In genomic region chr2:16011621-16011960, GRCh38 we compare ENCODE assay signal across 35 cellular contexts.
A peak's percentile ranks its signal among the peaks of the same experiment; 100 is the strongest.
DNase-seq lines count a peak whose midpoint lies in the region; ATAC-seq, FAIRE-seq and TF ChIP-seq lines count a peak whose summit lies in the region.
"Had no signal": no experiment of that assay in that cellular context is flagged by ENCODE, and none has a peak within 500 bp of the region (broad histone marks: within the 10 kb centered on the region; RNA-seq: fewer than 3 reads in every experiment).

No MANE protein-coding gene starts in this region.

- H3K79me2 ChIP-seq in GM23338 (replicated peaks; ENCODE audit: insufficient read depth), result no peaks in the 10 kb centered on the region
- H3K79me2 ChIP-seq in H1 (ENCODE audit: control insufficient read depth in 1 of 2, insufficient read depth in 2 of 2, low read length in 2 of 2), result no peaks in the 10 kb centered on the region

- peak overlapping the region; percentile 71 for H2AK5ac ChIP-seq in H1 (ENCODE audit: low read depth, low read length)

- FAIRE-seq in H1 (lab: Jason Lieb, UNC), result no peak
- no peak for FAIRE-seq in GM19239 (lab: Jason Lieb, UNC)
- FAIRE-seq: A204.1, A549, D721Med had no signal

- no peak overlapping the region for H3K4ac ChIP-seq in H1 (replicated peaks; ENCODE audit: insufficient read length, low read depth, low read length)

- H3K23ac ChIP-seq in H1 (ENCODE audit: insufficient read length), result no peak overlapping the region

- H3K9me2 ChIP-seq in GM23338 (ENCODE audit: insufficient read depth), result 0 out of 2 replicates have a peak, but pooled peaks cover 22% of the 10 kb centered on the region

- no peaks in the 10 kb centered on the region for H3K4me1 ChIP-seq in BE2C
- peaks cover 42% of the 10 kb centered on the region for H3K4me1 ChIP-seq in GM23338 (ENCODE audit: insufficient read depth)
- peaks cover 14 to 23% (median 16%) of the 10 kb centered on the region in 4 experiments for H3K4me1 ChIP-seq in H1 (replicated peaks in 1 of 4; ENCODE audit: control insufficient read depth in 3 of 4, insufficient read depth in 4 of 4, low read length in 3 of 4)
- H3K4me1 ChIP-seq: A549, BLaER1 had no signal

- peaks cover 37% of the 10 kb centered on the region for H3K4me1 Mint-ChIP-seq in GM23338
- no peaks in the 10 kb centered on the region for H3K4me1 Mint-ChIP-seq in stimulated activated memory B cell treated with anti-CD40 and anti-IgM and Interleukin-4, amounts not matched to agents 10 μg/mL and 1 μg/mL and 100 μg/mL, for 72 hours
- H3K4me1 Mint-ChIP-seq: B cell had no signal

- H4K5ac ChIP-seq in H1 (ENCODE audit: insufficient read length, low read depth, low read length), result no peak overlapping the region

- CTCF ChIA-PET in H1 (lab: Charles Lee; ENCODE audit: partially characterized antibody), result interaction anchor here (0.8 to 15.6 kb wide), 7 partner anchors 22 to 206 kb away, joined by 3 to 120 read pairs (median 5); no protein-coding TSS in a partner anchor

- H3K9ac ChIP-seq in H1 (replicated peaks in 1 of 4; ENCODE audit: extremely low read depth in 1 of 4, low read depth in 3 of 4, low read length in 3 of 4), result no peak overlapping the region
- H3K9ac ChIP-seq: BLaER1; BLaER1 treated with 17β-estradiol and CSF1 and Interleukin-3, amounts not matched to agents 10 nM and 100 nM had no signal

- H3K4me3 ChIP-seq in BE2C (ENCODE audit: low read depth, low read length) (no peak overlapping the region), GM23338 (no peak overlapping the region), H1 (ENCODE audit: extremely low read depth in 1 of 4, insufficient read depth in 2 of 4, low read depth in 3 of 4, low read length in 4 of 4) (no peak overlapping the region)
- H3K4me3 ChIP-seq: A549; BLaER1; BLaER1 treated with 17β-estradiol and CSF1 and Interleukin-3, amounts not matched to agents 10 nM and 100 nM had no signal

- TF ChIP-seq CTCF in BE2C (IDR thresholded peaks at IDR 0.05; ENCODE audit: low read depth, low read length) (no peak), GM23338 (conservative IDR thresholded peaks at IDR 0.05; ENCODE audit: low read depth in 2 of 2) (no peak), H1 (IDR thresholded peaks at IDR 0.05; ENCODE audit: control extremely low read depth in 1 of 3, insufficient read depth in 1 of 3, low read depth in 1 of 3, low read length in 3 of 3) (no peak)

- POLR2A ChIA-PET in H1 (lab: Charles Lee; ENCODE audit: partially characterized antibody), result interaction anchor here (0.9 to 1.8 kb wide), 4 partner anchors 12 to 54 kb away, joined by 3 to 8 read pairs (median 4); no protein-coding TSS in a partner anchor

- no peak overlapping the region for H3K27ac ChIP-seq in GM23338 (ENCODE audit: low read depth)
- no peak overlapping the region for H3K27ac ChIP-seq in H1 (ENCODE audit: low read depth, low read length)
- H3K27ac ChIP-seq: 22Rv1; A549; BLaER1; BLaER1 treated with 17β-estradiol and CSF1 and Interleukin-3, amounts not matched to agents 10 nM and 100 nM had no signal

- H3K27me3 ChIP-seq in BE2C (peaks cover 26% of the 10 kb centered on the region), GM23338 (ENCODE audit: insufficient read depth) (no peaks in the 10 kb centered on the region), H1 (replicated peaks in 1 of 4; ENCODE audit: control insufficient read depth in 3 of 4, extremely low read depth in 1 of 4, insufficient read depth in 3 of 4, low read length in 3 of 4) (peaks cover 0 to 4% (median 2%) of the 10 kb centered on the region in 4 experiments; a peak in 1 of 7 replicates)
- H3K27me3 ChIP-seq: BLaER1; BLaER1 treated with 17β-estradiol and CSF1 and Interleukin-3, amounts not matched to agents 10 nM and 100 nM had no signal

- H4K8ac ChIP-seq in H1 (ENCODE audit: extremely low read depth, insufficient read depth, low read length), result no peak overlapping the region

- H3K9me3 Mint-ChIP-seq in GM23338, result no peaks in the 10 kb centered on the region
- no peaks in the 10 kb centered on the region for H3K9me3 Mint-ChIP-seq in stimulated activated memory B cell treated with anti-CD40 and anti-IgM and Interleukin-4, amounts not matched to agents 10 μg/mL and 1 μg/mL and 100 μg/mL, for 72 hours
- H3K9me3 Mint-ChIP-seq: CD4-positive, alpha-beta T cell; CD8-positive, alpha-beta T cell had no signal

- no peaks in the 10 kb centered on the region for H3K36me3 Mint-ChIP-seq in GM23338 (ENCODE audit: low read depth)
- H3K36me3 Mint-ChIP-seq in stimulated activated memory B cell treated with anti-CD40 and anti-IgM and Interleukin-4, amounts not matched to agents 10 μg/mL and 1 μg/mL and 100 μg/mL, for 72 hours, result no peaks in the 10 kb centered on the region
- H3K36me3 Mint-ChIP-seq: CD14-positive monocyte; CD4-positive, alpha-beta memory T cell; CD8-positive, alpha-beta memory T cell; CD8-positive, alpha-beta T cell had no signal

- no peak for ATAC-seq in GM23338
- no peak for ATAC-seq in stimulated activated memory B cell treated with anti-CD40 and anti-IgM and Interleukin-4, amounts not matched to agents 10 μg/mL and 1 μg/mL and 100 μg/mL, for 72 hours
- ATAC-seq: A549; CD8-positive, alpha-beta T cell had no signal

- intact Hi-C loops in posterior vena cava (cut with DNase I), result no loop called here

- no peak for TF ChIP-seq RAD21 in H1 (IDR thresholded peaks at IDR 0.05 in 1 of 2, conservative IDR thresholded peaks at IDR 0.05 in 1 of 2; ENCODE audit: low read depth in 2 of 2, low read length in 2 of 2)

- H3K79me1 ChIP-seq in H1 (ENCODE audit: low read depth, low read length), result no peaks in the 10 kb centered on the region; the same call in 1 of the 2 replicates

- TF ChIP-seq POLR2A in H1 (IDR thresholded peaks at IDR 0.05; ENCODE audit: control extremely low read depth in 1 of 2, low read depth in 2 of 2, low read length in 2 of 2), result no peak

- no peak overlapping the region for H3K27ac Mint-ChIP-seq in GM23338
- H3K27ac Mint-ChIP-seq in stimulated activated memory B cell treated with anti-CD40 and anti-IgM and Interleukin-4, amounts not matched to agents 10 μg/mL and 1 μg/mL and 100 μg/mL, for 72 hours, result no peak overlapping the region
- H3K27ac Mint-ChIP-seq: B cell; CD14-positive monocyte; CD4-positive, alpha-beta memory T cell; CD4-positive, alpha-beta T cell; CD8-positive, alpha-beta memory T cell; CD8-positive, alpha-beta T cell had no signal

- H2BK20ac ChIP-seq in H1 (ENCODE audit: low read length), result no peak overlapping the region

- 90% methylated on average over 2 of the region's 2 CpGs; no CpG with 5 or more reads in 1 of the 2 experiments for WGBS in H1 (ENCODE audit: extremely low coverage in 1 of 2, insufficient coverage in 1 of 2, insufficient read length in 1 of 2, insufficient replicate concordance in 2 of 2, low coverage in 1 of 2, low lambda C conversion rate in 2 of 2, missing lambda C conversion rate in 1 of 2), 2 experiments

- no peak for TF ChIP-seq EP300 in H1 (IDR thresholded peaks at IDR 0.05; ENCODE audit: borderline replicate concordance in 1 of 2, low read depth in 2 of 2, low read length in 2 of 2)

- H2BK15ac ChIP-seq in H1 (ENCODE audit: low read length), result no peak overlapping the region

- H3K9me3 ChIP-seq in BE2C (peaks cover 14% of the 10 kb centered on the region), H1 (ENCODE audit: insufficient read depth in 2 of 2, low read depth in 1 of 2, low read length in 1 of 2) (no peaks in the 10 kb centered on the region)
- H3K9me3 ChIP-seq: A549; BLaER1; BLaER1 treated with 17β-estradiol and CSF1 and Interleukin-3, amounts not matched to agents 10 nM and 100 nM; Caco-2 had no signal

- no peak overlapping the region for H3K4me3 Mint-ChIP-seq in GM23338
- no peak overlapping the region for H3K4me3 Mint-ChIP-seq in stimulated activated memory B cell treated with anti-CD40 and anti-IgM and Interleukin-4, amounts not matched to agents 10 μg/mL and 1 μg/mL and 100 μg/mL, for 72 hours
- H3K4me3 Mint-ChIP-seq: B cell; CD4-positive, alpha-beta memory T cell; CD4-positive, alpha-beta T cell; CD4-positive, CD25-positive, alpha-beta regulatory T cell; CD8-positive, alpha-beta memory T cell; CD8-positive, alpha-beta T cell had no signal

- H4K91ac ChIP-seq in H1 (replicated peaks; ENCODE audit: insufficient read length, low read length), result no peak overlapping the region

- no peak overlapping the region for H2BK5ac ChIP-seq in H1 (ENCODE audit: low read depth, low read length)

- 0 out of 2 replicates have a peak, but pooled peaks cover 3% of the 10 kb centered on the region for H3K23me2 ChIP-seq in H1 (ENCODE audit: low read depth, low read length)

- H3K27me3 Mint-ChIP-seq in GM23338 (ENCODE audit: insufficient read depth, low read depth, poor library complexity), result peaks cover 15% of the 10 kb centered on the region
- peaks cover 28% of the 10 kb centered on the region for H3K27me3 Mint-ChIP-seq in stimulated activated memory B cell treated with anti-CD40 and anti-IgM and Interleukin-4, amounts not matched to agents 10 μg/mL and 1 μg/mL and 100 μg/mL, for 72 hours

- H4K20me1 ChIP-seq in GM23338 (replicated peaks; ENCODE audit: insufficient read depth) (no peaks in the 10 kb centered on the region), H1 (replicated peaks in 1 of 2; ENCODE audit: control insufficient read depth in 1 of 2, insufficient read depth in 2 of 2, low read length in 2 of 2) (no peaks in the 10 kb centered on the region)
- H4K20me1 ChIP-seq: BLaER1; BLaER1 treated with 17β-estradiol and CSF1 and Interleukin-3, amounts not matched to agents 10 nM and 100 nM had no signal

- H3K36me3 ChIP-seq in BE2C (no peaks in the 10 kb centered on the region), GM23338 (ENCODE audit: insufficient read depth) (no peaks in the 10 kb centered on the region), H1 (ENCODE audit: control insufficient read depth in 2 of 4, insufficient read depth in 4 of 4, low read length in 3 of 4) (no peaks in the 10 kb centered on the region)
- H3K36me3 ChIP-seq: BLaER1; BLaER1 treated with 17β-estradiol and CSF1 and Interleukin-3, amounts not matched to agents 10 nM and 100 nM had no signal

- H2AFZ ChIP-seq in GM23338 (no peak overlapping the region), H1 (ENCODE audit: low read length) (no peak overlapping the region)

- H3K18ac ChIP-seq in H1 (ENCODE audit: extremely low read depth, low read length), result no peak overlapping the region

- H3K4me2 ChIP-seq in GM23338 (peak overlapping the region; percentile 38; the same call in 1 of the 2 replicates), H1 (ENCODE audit: insufficient read depth in 1 of 2, low read depth in 2 of 2, low read length in 2 of 2) (no peak overlapping the region)
- H3K4me2 ChIP-seq: A549, BLaER1 had no signal

- H3K14ac ChIP-seq in H1 (ENCODE audit: insufficient read length), result no peak overlapping the region

- H2BK12ac ChIP-seq in H1 (ENCODE audit: low read depth, low read length), result 0 out of 2 replicates have a peak overlapping the region, but pooled peaks have one; percentile 33

- no peak overlapping the region for H3K56ac ChIP-seq in H1 (replicated peaks; ENCODE audit: insufficient read length, low read depth, low read length)

- H2BK120ac ChIP-seq in H1 (replicated peaks; ENCODE audit: low read depth, low read length), result no peak overlapping the region

- peaks cover 22% of the 10 kb centered on the region for H3F3A ChIP-seq in GM23338 (replicated peaks; ENCODE audit: low read depth)

- peak; percentile 90 for DNase-seq in BE2C
- DNase-seq in GM23338 (ENCODE audit: low spot score), result no peak
- DNase-seq in SK-N-DZ (ENCODE audit: low spot score), result peak; percentile 94
- no peak for DNase-seq in H1 (ENCODE audit: low read depth in 1 of 2, low spot score in 2 of 2)
- DNase-seq in posterior vena cava (ENCODE audit: low spot score), result no peak
- DNase-seq in GM19239 (ENCODE audit: insufficient read length, low spot score), result no peak
- no peak for DNase-seq in NCI-H774 (lab: John Stamatoyannopoulos, UW)
- DNase-seq: 8988T; ACHN; AML-193; C1 segment of cervical spinal cord; Caco-2; Calu3; CD4-positive, alpha-beta memory T cell; CD4-positive, alpha-beta T cell; CD4-positive, CD25-positive, alpha-beta regulatory T cell; CD8-positive, alpha-beta memory T cell; CD8-positive, alpha-beta T cell; COR-L47; DMS 273 treated with DMSO at 0.1 percent for 48 hours; DMS153; DMS53; DMS79; DMS79 treated with DMSO at 0.1 percent for 48 hours; DND-41; EL had no signal

Comparison
In these comparisons a context has a peak if more than half of its experiments do, and no peak if none do; other contexts are left out.
1. DNase-seq: peak in BE2C (single experiment) and SK-N-DZ (single experiment); none in GM23338 (single experiment), H1 (0 of 2), posterior vena cava (single experiment), GM19239 (single experiment) and NCI-H774 (single experiment).